1 cellular context compared by ENCODE assay signal in the genomic region with DNA sequence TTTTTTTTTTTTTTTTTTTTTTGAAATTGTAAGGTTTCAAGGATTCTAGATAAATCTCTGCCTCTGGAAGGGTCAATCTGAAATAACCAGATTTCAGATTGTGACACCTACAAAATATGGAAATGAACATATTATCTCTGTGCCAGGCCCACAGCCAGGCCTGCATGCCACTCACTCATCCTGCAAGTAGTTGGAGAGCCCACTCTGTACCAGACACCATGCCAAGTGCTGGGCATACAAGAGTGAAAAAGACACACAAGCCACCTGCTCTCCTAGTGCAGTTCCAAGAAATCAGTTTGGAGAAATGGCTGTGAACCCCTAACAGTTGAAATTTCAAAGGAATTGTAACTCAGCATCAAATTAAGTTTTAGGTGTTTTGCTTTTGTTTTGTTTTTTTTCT.
TF ChIP-seq lines count a peak whose summit lies in the region.

No MANE protein-coding gene starts in this region.

TF ChIP-seq in IMR-90, 13 proteins besides CTCF, POLR2A, EP300 and RAD21 (continued from another document):
- TF ChIP-seq, protein P1, sequence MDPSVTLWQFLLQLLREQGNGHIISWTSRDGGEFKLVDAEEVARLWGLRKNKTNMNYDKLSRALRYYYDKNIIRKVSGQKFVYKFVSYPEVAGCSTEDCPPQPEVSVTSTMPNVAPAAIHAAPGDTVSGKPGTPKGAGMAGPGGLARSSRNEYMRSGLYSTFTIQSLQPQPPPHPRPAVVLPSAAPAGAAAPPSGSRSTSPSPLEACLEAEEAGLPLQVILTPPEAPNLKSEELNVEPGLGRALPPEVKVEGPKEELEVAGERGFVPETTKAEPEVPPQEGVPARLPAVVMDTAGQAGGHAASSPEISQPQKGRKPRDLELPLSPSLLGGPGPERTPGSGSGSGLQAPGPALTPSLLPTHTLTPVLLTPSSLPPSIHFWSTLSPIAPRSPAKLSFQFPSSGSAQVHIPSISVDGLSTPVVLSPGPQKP (IDR thresholded peaks at IDR 0.05; ENCODE audit: borderline replicate concordance, low read depth, low read length) = no peak
- TF ChIP-seq MAFK (IDR thresholded peaks at IDR 0.05; ENCODE audit: low read depth, low read length) = no peak
- TF ChIP-seq BHLHE40 (IDR thresholded peaks at IDR 0.05; ENCODE audit: low read depth, low read length) = no peak
- no peak for TF ChIP-seq MAZ (IDR thresholded peaks at IDR 0.05; ENCODE audit: borderline replicate concordance, low read depth, low read length)
- TF ChIP-seq, protein P2, sequence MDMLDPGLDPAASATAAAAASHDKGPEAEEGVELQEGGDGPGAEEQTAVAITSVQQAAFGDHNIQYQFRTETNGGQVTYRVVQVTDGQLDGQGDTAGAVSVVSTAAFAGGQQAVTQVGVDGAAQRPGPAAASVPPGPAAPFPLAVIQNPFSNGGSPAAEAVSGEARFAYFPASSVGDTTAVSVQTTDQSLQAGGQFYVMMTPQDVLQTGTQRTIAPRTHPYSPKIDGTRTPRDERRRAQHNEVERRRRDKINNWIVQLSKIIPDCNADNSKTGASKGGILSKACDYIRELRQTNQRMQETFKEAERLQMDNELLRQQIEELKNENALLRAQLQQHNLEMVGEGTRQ (IDR thresholded peaks at IDR 0.05; ENCODE audit: low read depth, low read length) = no peak
- TF ChIP-seq SMC3 (IDR thresholded peaks at IDR 0.05; ENCODE audit: low read depth, low read length) = no peak
- no peak for TF ChIP-seq MXI1 (IDR thresholded peaks at IDR 0.05; ENCODE audit: borderline replicate concordance, low read depth, low read length)
- TF ChIP-seq NFE2L2 (IDR thresholded peaks at IDR 0.05; ENCODE audit: low read depth, low read length) = no peak
- no peak for TF ChIP-seq FOS (IDR thresholded peaks at IDR 0.05; ENCODE audit: low read depth, low read length)
- TF ChIP-seq CEBPB (IDR thresholded peaks at IDR 0.05; ENCODE audit: low read depth, low read length) = no peak
- TF ChIP-seq RCOR1 (IDR thresholded peaks at IDR 0.05; ENCODE audit: insufficient replicate concordance, low read length) = no peak
